ENCODE assay signal across 14 cellular contexts in genomic region chr1:64856564-64856963, GRCh38.
DNase-seq lines count a peak whose midpoint lies in the region; ATAC-seq and TF ChIP-seq lines count a peak whose summit lies in the region.
"Had no signal": no experiment of that assay in that cellular context is flagged by ENCODE, and none has a peak within 500 bp of the region (broad histone marks: within the 10 kb centered on the region; RNA-seq: fewer than 3 reads in every experiment).

No MANE protein-coding gene starts in this region.

- H3K27me3 Mint-ChIP-seq in activated naive CD4-positive, alpha-beta T cell treated with anti-CD3 and anti-CD28 coated beads, Interleukin-2, amount 50 U/mL, for 24 hours: no peaks in the 10 kb centered on the region
- H3K27me3 Mint-ChIP-seq in activated naive CD4-positive, alpha-beta T cell treated with anti-CD3 and anti-CD28 coated beads, Interleukin-2, amount 10 ng/mL, durations not matched to agents 7 days and 5 days: no peaks in the 10 kb centered on the region
- no peaks in the 10 kb centered on the region for H3K27me3 Mint-ChIP-seq in activated CD8-positive, alpha-beta T cell treated with anti-CD3 and anti-CD28 coated beads for 36 hours
- H3K27me3 Mint-ChIP-seq: activated naive CD8-positive, alpha-beta T cell treated with anti-CD3 and anti-CD28 coated beads for 36 hours had no signal

- peak overlapping the region; percentile 47 for H3K27ac Mint-ChIP-seq in activated naive CD4-positive, alpha-beta T cell treated with anti-CD3 and anti-CD28 coated beads, Interleukin-2, amount 50 U/mL, for 24 hours
- H3K27ac Mint-ChIP-seq in activated naive CD4-positive, alpha-beta T cell treated with anti-CD3 and anti-CD28 coated beads, Interleukin-2, amount 10 ng/mL, durations not matched to agents 7 days and 5 days: no peak overlapping the region
- H3K27ac Mint-ChIP-seq in stimulated activated effector memory CD8-positive, alpha-beta T cell treated with anti-CD3 and anti-CD28 coated beads, Interleukin-12 subunit alpha, Interleukin-12 subunit beta, amount 100 ng/mL, for 72 hours: peak overlapping the region; percentile 48
- no peak overlapping the region for H3K27ac Mint-ChIP-seq in activated CD8-positive, alpha-beta T cell treated with anti-CD3 and anti-CD28 coated beads for 36 hours
- H3K27ac Mint-ChIP-seq: activated naive CD8-positive, alpha-beta T cell treated with anti-CD3 and anti-CD28 coated beads for 36 hours had no signal

- peak; percentile 47 for ATAC-seq in left ventricle myocardium superior
- ATAC-seq in stimulated activated effector memory CD8-positive, alpha-beta T cell treated with anti-CD3 and anti-CD28 coated beads, Interleukin-12 subunit alpha, Interleukin-12 subunit beta, amount 100 ng/mL, for 72 hours: no peak
- no peak for ATAC-seq in activated CD8-positive, alpha-beta T cell treated with anti-CD3 and anti-CD28 coated beads for 36 hours
- ATAC-seq: PC-3 had no signal

- H3K36me3 Mint-ChIP-seq in activated naive CD4-positive, alpha-beta T cell treated with anti-CD3 and anti-CD28 coated beads, Interleukin-2, amount 50 U/mL, for 24 hours: peaks cover 17% of the 10 kb centered on the region
- peaks cover 73% of the 10 kb centered on the region for H3K36me3 Mint-ChIP-seq in activated naive CD4-positive, alpha-beta T cell treated with anti-CD3 and anti-CD28 coated beads, Interleukin-2, amount 10 ng/mL, durations not matched to agents 7 days and 5 days
- peaks cover 97% of the 10 kb centered on the region for H3K36me3 Mint-ChIP-seq in stimulated activated effector memory CD8-positive, alpha-beta T cell treated with anti-CD3 and anti-CD28 coated beads, Interleukin-12 subunit alpha, Interleukin-12 subunit beta, amount 100 ng/mL, for 72 hours
- peaks cover 52% of the 10 kb centered on the region for H3K36me3 Mint-ChIP-seq in activated CD8-positive, alpha-beta T cell treated with anti-CD3 and anti-CD28 coated beads for 36 hours (ENCODE audit: low read depth)

- TF ChIP-seq CTCF in GM10266 (IDR thresholded peaks at IDR 0.05; ENCODE audit: control insufficient read depth, insufficient read depth, low read depth, missing control alignments): no peak
- no peak for TF ChIP-seq CTCF in activated CD8-positive, alpha-beta T cell treated with anti-CD3 and anti-CD28 coated beads for 36 hours (IDR thresholded peaks at IDR 0.05)

- no peak for DNase-seq in activated naive CD4-positive, alpha-beta T cell treated with anti-CD3 and anti-CD28 coated beads, Interleukin-2, amount 10 ng/mL, durations not matched to agents 7 days and 5 days
- DNase-seq in SHP77 (lab: John Stamatoyannopoulos, UW): peak; percentile 67 to 70
- peak; percentile 53 for DNase-seq in left ventricle myocardium superior
- DNase-seq in stimulated activated effector memory CD8-positive, alpha-beta T cell treated with anti-CD3 and anti-CD28 coated beads, Interleukin-12 subunit alpha, Interleukin-12 subunit beta, amount 100 ng/mL, for 72 hours (ENCODE audit: low spot score in 2 of 2): no peak
- no peak for DNase-seq in NCI-H1048 (lab: John Stamatoyannopoulos, UW)
- DNase-seq in GM10266 (ENCODE audit: extremely low spot score): no peak
- DNase-seq in activated CD8-positive, alpha-beta T cell treated with anti-CD3 and anti-CD28 coated beads for 36 hours: no peak
- DNase-seq: activated naive CD8-positive, alpha-beta T cell treated with anti-CD3 and anti-CD28 coated beads for 36 hours; BE2C; HCEC 1CT; NCI-H1092 treated with DMSO at 0.1 percent for 48 hours; PC-3; tibial artery had no signal

- intact Hi-C loops in left ventricle myocardium superior (cut with micrococcal nuclease): no loop called here
- intact Hi-C loops in activated CD8-positive, alpha-beta T cell treated with anti-CD3 and anti-CD28 coated beads for 36 hours (cut with micrococcal nuclease): no loop called here

- peaks cover 17% of the 10 kb centered on the region for H3K4me1 Mint-ChIP-seq in activated naive CD4-positive, alpha-beta T cell treated with anti-CD3 and anti-CD28 coated beads, Interleukin-2, amount 50 U/mL, for 24 hours
- peaks cover 2% of the 10 kb centered on the region for H3K4me1 Mint-ChIP-seq in activated naive CD4-positive, alpha-beta T cell treated with anti-CD3 and anti-CD28 coated beads, Interleukin-2, amount 10 ng/mL, durations not matched to agents 7 days and 5 days
- H3K4me1 Mint-ChIP-seq in stimulated activated effector memory CD8-positive, alpha-beta T cell treated with anti-CD3 and anti-CD28 coated beads, Interleukin-12 subunit alpha, Interleukin-12 subunit beta, amount 100 ng/mL, for 72 hours: peaks cover 22% of the 10 kb centered on the region
- peaks cover 6% of the 10 kb centered on the region for H3K4me1 Mint-ChIP-seq in activated CD8-positive, alpha-beta T cell treated with anti-CD3 and anti-CD28 coated beads for 36 hours (ENCODE audit: low read depth)
- H3K4me1 Mint-ChIP-seq: activated naive CD8-positive, alpha-beta T cell treated with anti-CD3 and anti-CD28 coated beads for 36 hours had no signal

- CTCF ChIA-PET in activated naive CD4-positive, alpha-beta T cell treated with anti-CD3 and anti-CD28 coated beads, Interleukin-2, amount 10 ng/mL, durations not matched to agents 7 days and 5 days (lab: Charles Lee): interaction anchor here (0.6 kb wide), 1 partner anchor 510 kb away, joined by 3 read pairs; no protein-coding TSS in a partner anchor
- CTCF ChIA-PET in activated CD8-positive, alpha-beta T cell treated with anti-CD3 and anti-CD28 coated beads for 36 hours (lab: Charles Lee): no interaction called here

- POLR2A ChIA-PET in activated CD8-positive, alpha-beta T cell treated with anti-CD3 and anti-CD28 coated beads for 36 hours (lab: Charles Lee): interaction anchor here (1.5 kb wide), 1 partner anchor 109 kb away, joined by 4 read pairs; no protein-coding TSS in a partner anchor

- H3K4me3 Mint-ChIP-seq in activated naive CD4-positive, alpha-beta T cell treated with anti-CD3 and anti-CD28 coated beads, Interleukin-2, amount 50 U/mL, for 24 hours: no peak overlapping the region
- no peak overlapping the region for H3K4me3 Mint-ChIP-seq in activated naive CD4-positive, alpha-beta T cell treated with anti-CD3 and anti-CD28 coated beads, Interleukin-2, amount 10 ng/mL, durations not matched to agents 7 days and 5 days
- no peak overlapping the region for H3K4me3 Mint-ChIP-seq in stimulated activated effector memory CD8-positive, alpha-beta T cell treated with anti-CD3 and anti-CD28 coated beads, Interleukin-12 subunit alpha, Interleukin-12 subunit beta, amount 100 ng/mL, for 72 hours
- H3K4me3 Mint-ChIP-seq in activated CD8-positive, alpha-beta T cell treated with anti-CD3 and anti-CD28 coated beads for 36 hours: no peak overlapping the region
- H3K4me3 Mint-ChIP-seq: activated naive CD8-positive, alpha-beta T cell treated with anti-CD3 and anti-CD28 coated beads for 36 hours had no signal

- H3K9me3 Mint-ChIP-seq in activated naive CD4-positive, alpha-beta T cell treated with anti-CD3 and anti-CD28 coated beads, Interleukin-2, amount 50 U/mL, for 24 hours: no peaks in the 10 kb centered on the region
- no peaks in the 10 kb centered on the region for H3K9me3 Mint-ChIP-seq in activated naive CD4-positive, alpha-beta T cell treated with anti-CD3 and anti-CD28 coated beads, Interleukin-2, amount 10 ng/mL, durations not matched to agents 7 days and 5 days
- no peaks in the 10 kb centered on the region for H3K9me3 Mint-ChIP-seq in stimulated activated effector memory CD8-positive, alpha-beta T cell treated with anti-CD3 and anti-CD28 coated beads, Interleukin-12 subunit alpha, Interleukin-12 subunit beta, amount 100 ng/mL, for 72 hours
- H3K9me3 Mint-ChIP-seq in activated CD8-positive, alpha-beta T cell treated with anti-CD3 and anti-CD28 coated beads for 36 hours: no peaks in the 10 kb centered on the region
- H3K9me3 Mint-ChIP-seq: activated naive CD8-positive, alpha-beta T cell treated with anti-CD3 and anti-CD28 coated beads for 36 hours had no signal

Comparison
In these comparisons a context has a peak if more than half of its experiments do, and no peak if none do; other contexts are left out.
1. H3K27ac Mint-ChIP-seq: peak in activated naive CD4-positive, alpha-beta T cell treated with anti-CD3 and anti-CD28 coated beads, Interleukin-2, amount 50 U/mL, for 24 hours (single experiment) and stimulated activated effector memory CD8-positive, alpha-beta T cell treated with anti-CD3 and anti-CD28 coated beads, Interleukin-12 subunit alpha, Interleukin-12 subunit beta, amount 100 ng/mL, for 72 hours (single experiment); none in activated naive CD4-positive, alpha-beta T cell treated with anti-CD3 and anti-CD28 coated beads, Interleukin-2, amount 10 ng/mL, durations not matched to agents 7 days and 5 days (single experiment) and activated CD8-positive, alpha-beta T cell treated with anti-CD3 and anti-CD28 coated beads for 36 hours (single experiment).
2. DNase-seq: peak in SHP77 (2 of 2) and left ventricle myocardium superior (single experiment); none in activated naive CD4-positive, alpha-beta T cell treated with anti-CD3 and anti-CD28 coated beads, Interleukin-2, amount 10 ng/mL, durations not matched to agents 7 days and 5 days (single experiment), stimulated activated effector memory CD8-positive, alpha-beta T cell treated with anti-CD3 and anti-CD28 coated beads, Interleukin-12 subunit alpha, Interleukin-12 subunit beta, amount 100 ng/mL, for 72 hours (0 of 2), NCI-H1048 (single experiment), GM10266 (single experiment) and activated CD8-positive, alpha-beta T cell treated with anti-CD3 and anti-CD28 coated beads for 36 hours (single experiment).